9 cellular contexts compared by ENCODE assay signal in the genomic region with DNA sequence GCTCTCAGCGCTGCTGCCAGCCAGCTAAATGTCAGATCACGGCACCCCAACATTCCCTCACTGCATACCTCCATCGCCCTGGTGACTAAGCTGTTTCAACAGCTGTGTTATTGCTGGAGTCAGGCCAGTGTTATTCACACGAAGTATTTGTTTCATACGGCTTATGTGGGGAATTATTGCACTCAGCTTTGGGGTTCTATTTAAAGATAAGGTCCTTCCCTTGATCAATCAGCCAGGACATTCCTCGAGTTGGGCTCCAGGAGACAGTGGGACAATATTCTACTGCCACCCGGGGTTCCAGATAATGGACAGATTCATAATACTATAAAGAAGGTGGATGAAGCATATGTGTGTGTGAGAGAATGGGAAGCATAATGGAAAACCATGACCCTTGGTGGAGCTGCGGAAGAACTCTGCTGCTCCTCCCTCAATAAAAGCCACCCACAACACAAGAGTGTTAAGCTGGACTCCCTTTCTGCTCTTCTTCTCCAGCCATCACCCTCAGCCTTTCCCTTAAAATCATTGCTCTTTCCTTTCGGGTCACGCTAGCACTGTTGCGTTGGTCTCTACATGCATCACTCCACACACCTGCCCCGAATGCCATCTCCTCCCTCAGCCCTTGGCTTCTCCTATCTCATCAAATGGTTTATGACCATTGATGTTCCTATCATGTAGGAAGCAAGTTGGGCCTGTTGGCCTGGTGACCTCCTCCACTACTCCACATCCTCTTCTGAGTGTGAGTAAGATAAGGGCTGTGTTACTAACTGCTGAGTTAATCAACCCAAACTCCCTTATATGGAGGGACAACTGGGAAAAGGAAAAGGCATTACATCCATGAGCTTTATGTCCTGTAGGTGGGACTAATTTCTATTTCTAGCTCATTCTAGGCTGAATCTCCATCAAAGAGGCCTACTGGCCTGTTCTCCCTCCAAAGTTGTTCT. TPM values are rescaled to one million over a fixed set of nuclear protein-coding genes. Genes with fewer than 3 reads are reported as not detected.
DNase-seq lines count a peak whose midpoint lies in the region; ATAC-seq, FAIRE-seq and TF ChIP-seq lines count a peak whose summit lies in the region.
"Had no signal": no experiment of that assay in that cellular context is flagged by ENCODE, and none has a peak within 500 bp of the region (broad histone marks: within the 10 kb centered on the region; RNA-seq: fewer than 3 reads in every experiment).

No MANE protein-coding gene starts in this region.

- H3K9ac ChIP-seq in K562 (ENCODE audit: insufficient read depth in 1 of 2, low read depth in 2 of 2, low read length in 2 of 2) = no peak overlapping the region

- in situ Hi-C loops in K562 (cut with MboI) = no loop called here

- no TSS peak for BruUV-seq in K562 (replicated peaks; lab: Mats Ljungman, UMichigan)

- FAIRE-seq in K562 (lab: Jason Lieb, UNC) = no peak

- H3K9me1 ChIP-seq in K562 (ENCODE audit: control insufficient read depth, insufficient read depth, low read length) = no peaks in the 10 kb centered on the region

- H3K79me2 ChIP-seq in K562 (ENCODE audit: control insufficient read depth, insufficient read depth, low read length) = no peaks in the 10 kb centered on the region

- no peaks in the 10 kb centered on the region for H4K20me1 ChIP-seq in K562 (replicated peaks; ENCODE audit: control insufficient read depth, insufficient read depth, low read length)

- H3K36me3 ChIP-seq in K562 (ENCODE audit: control insufficient read depth, insufficient read depth, low read length) (no peaks in the 10 kb centered on the region), testis (ENCODE audit: low read depth, missing control alignments) (no peaks in the 10 kb centered on the region)
- H3K36me3 ChIP-seq: neutrophil had no signal

- H3K4me1 ChIP-seq in K562 (replicated peaks in 1 of 2; ENCODE audit: control insufficient read depth in 2 of 2, insufficient read depth in 2 of 2, low read length in 2 of 2) (no peaks in the 10 kb centered on the region), testis (peaks cover 26% of the 10 kb centered on the region)

- WGBS in K562 (ENCODE audit: insufficient coverage, low coverage, missing lambda C conversion rate) = under 1% methylated on average over 12 of the region's 12 CpGs
- WGBS in testis, 2 donors = 57 to 58% methylated on average over 12 of the region's 12 CpGs

- intact Hi-C loops in K562 (cut with micrococcal nuclease) (no loop called here), testis (cut with DNase I; ENCODE audit: low total_unique reads) (no loop called here)

- TF ChIP-seq RAD21 in K562 (CRISPR knock-in tag; conservative IDR thresholded peaks at IDR 0.05 in 1 of 2, IDR thresholded peaks at IDR 0.05 in 1 of 2) = no peak

- DNase-seq in M059J (ENCODE audit: low read depth) = peak; percentile 98
- DNase-seq in K562 (ENCODE audit: extremely low read depth in 1 of 4, low spot score in 3 of 4) = no peak
- peak; percentile 87 for DNase-seq in kidney glomerular epithelial cell (lab: John Stamatoyannopoulos, UW)
- DNase-seq in testis = peak; percentile 70
- no peak for DNase-seq in NCI-H2227 (lab: John Stamatoyannopoulos, UW; ENCODE audit: unreplicated experiment)
- no peak for DNase-seq in stimulated activated CD4-positive, alpha-beta T cell treated with anti-CD3 and anti-CD28 coated beads, Interleukin-4, amount 100 ng/mL, for 4 hours

- CTCF ChIA-PET in K562 (lab: Yijun Ruan, JAX; ENCODE audit: low intra/inter-chr PET ratio) = no interaction called here

- no peak overlapping the region for H2AFZ ChIP-seq in K562 (ENCODE audit: low read depth, low read length)

- no peak overlapping the region for H3K4me2 ChIP-seq in K562 (ENCODE audit: insufficient read depth, low read length)

- POLR2A ChIA-PET in K562 (lab: Yijun Ruan, JAX) = interaction anchor here (0.8 to 1.4 kb wide), 3 partner anchors 12 to 150 kb away, joined by 3 to 4 read pairs (median 4); no protein-coding TSS in a partner anchor

- H3K4me3 ChIP-seq in K562 (no peak overlapping the region), testis (no peak overlapping the region)

- no peak for ATAC-seq in K562
- no peak for ATAC-seq in HG02588 (IDR thresholded peaks at IDR 0.05; ENCODE audit: unreplicated experiment)
- no peak for ATAC-seq in GM21825 (IDR thresholded peaks at IDR 0.05; ENCODE audit: unreplicated experiment)

- TF ChIP-seq CTCF in K562 (IDR thresholded peaks at IDR 0.05 in 2 of 3, conservative IDR thresholded peaks at IDR 0.05 in 1 of 3; ENCODE audit: insufficient read depth in 2 of 3, low read depth in 1 of 3, low read length in 3 of 3) (no peak), testis (IDR thresholded peaks at IDR 0.05) (no peak)

- TF ChIP-seq POLR2A in K562 (conservative IDR thresholded peaks at IDR 0.05) (no peak), testis (IDR thresholded peaks at IDR 0.05) (no peak)

- H3K9me3 ChIP-seq in K562 (replicated peaks; ENCODE audit: control insufficient read depth, insufficient read depth, low read depth, low read length) (no peaks in the 10 kb centered on the region), testis (no peaks in the 10 kb centered on the region)
- H3K9me3 ChIP-seq: neutrophil had no signal

- H3K27ac ChIP-seq in K562 (ENCODE audit: extremely low read depth, low read depth, low read length) (no peak overlapping the region), testis (peak overlapping the region; percentile 55 to 67)
- H3K27ac ChIP-seq: neutrophil had no signal

- no peak for TF ChIP-seq EP300 in K562 (IDR thresholded peaks at IDR 0.05; ENCODE audit: low read length)

- H3K27me3 ChIP-seq in K562 (ENCODE audit: control insufficient read depth in 2 of 2, insufficient read depth in 2 of 2, low read length in 2 of 2) (no peaks in the 10 kb centered on the region), testis (no peaks in the 10 kb centered on the region)
- H3K27me3 ChIP-seq: neutrophil had no signal

TF ChIP-seq in K562, 482 proteins besides CTCF, POLR2A, EP300 and RAD21:
- TF ChIP-seq SMC3 (conservative IDR thresholded peaks at IDR 0.05; ENCODE audit: insufficient read depth, low read depth, low read length) (no peak), SRSF3 (IDR thresholded peaks at IDR 0.05; ENCODE audit: insufficient read depth, low read length) (no peak), ZNF354B (CRISPR knock-in tag; IDR thresholded peaks at IDR 0.05) (no peak)
- TF ChIP-seq, protein P1, sequence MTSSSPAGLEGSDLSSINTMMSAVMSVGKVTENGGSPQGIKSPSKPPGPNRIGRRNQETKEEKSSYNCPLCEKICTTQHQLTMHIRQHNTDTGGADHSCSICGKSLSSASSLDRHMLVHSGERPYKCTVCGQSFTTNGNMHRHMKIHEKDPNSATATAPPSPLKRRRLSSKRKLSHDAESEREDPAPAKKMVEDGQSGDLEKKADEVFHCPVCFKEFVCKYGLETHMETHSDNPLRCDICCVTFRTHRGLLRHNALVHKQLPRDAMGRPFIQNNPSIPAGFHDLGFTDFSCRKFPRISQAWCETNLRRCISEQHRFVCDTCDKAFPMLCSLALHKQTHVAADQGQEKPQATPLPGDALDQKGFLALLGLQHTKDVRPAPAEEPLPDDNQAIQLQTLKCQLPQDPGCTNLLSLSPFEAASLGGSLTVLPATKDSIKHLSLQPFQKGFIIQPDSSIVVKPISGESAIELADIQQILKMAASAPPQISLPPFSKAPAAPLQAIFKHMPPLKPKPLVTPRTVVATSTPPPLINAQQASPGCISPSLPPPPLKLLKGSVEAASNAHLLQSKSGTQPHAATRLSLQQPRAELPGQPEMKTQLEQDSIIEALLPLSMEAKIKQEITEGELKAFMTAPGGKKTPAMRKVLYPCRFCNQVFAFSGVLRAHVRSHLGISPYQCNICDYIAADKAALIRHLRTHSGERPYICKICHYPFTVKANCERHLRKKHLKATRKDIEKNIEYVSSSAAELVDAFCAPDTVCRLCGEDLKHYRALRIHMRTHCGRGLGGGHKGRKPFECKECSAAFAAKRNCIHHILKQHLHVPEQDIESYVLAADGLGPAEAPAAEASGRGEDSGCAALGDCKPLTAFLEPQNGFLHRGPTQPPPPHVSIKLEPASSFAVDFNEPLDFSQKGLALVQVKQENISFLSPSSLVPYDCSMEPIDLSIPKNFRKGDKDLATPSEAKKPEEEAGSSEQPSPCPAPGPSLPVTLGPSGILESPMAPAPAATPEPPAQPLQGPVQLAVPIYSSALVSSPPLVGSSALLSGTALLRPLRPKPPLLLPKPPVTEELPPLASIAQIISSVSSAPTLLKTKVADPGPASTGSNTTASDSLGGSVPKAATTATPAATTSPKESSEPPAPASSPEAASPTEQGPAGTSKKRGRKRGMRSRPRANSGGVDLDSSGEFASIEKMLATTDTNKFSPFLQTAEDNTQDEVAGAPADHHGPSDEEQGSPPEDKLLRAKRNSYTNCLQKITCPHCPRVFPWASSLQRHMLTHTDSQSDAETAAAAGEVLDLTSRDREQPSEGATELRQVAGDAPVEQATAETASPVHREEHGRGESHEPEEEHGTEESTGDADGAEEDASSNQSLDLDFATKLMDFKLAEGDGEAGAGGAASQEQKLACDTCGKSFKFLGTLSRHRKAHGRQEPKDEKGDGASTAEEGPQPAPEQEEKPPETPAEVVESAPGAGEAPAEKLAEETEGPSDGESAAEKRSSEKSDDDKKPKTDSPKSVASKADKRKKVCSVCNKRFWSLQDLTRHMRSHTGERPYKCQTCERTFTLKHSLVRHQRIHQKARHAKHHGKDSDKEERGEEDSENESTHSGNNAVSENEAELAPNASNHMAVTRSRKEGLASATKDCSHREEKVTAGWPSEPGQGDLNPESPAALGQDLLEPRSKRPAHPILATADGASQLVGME (CRISPR knock-in tag; IDR thresholded peaks at IDR 0.05) = peak; percentile 79; the same call in 1 of the 2 replicates
TF ChIP-seq in K562: peak in this region for 1.

RNA-seq across cellular contexts. Expression of gene WLS, which starts 57.9 kb away (rescaled TPM):
- 43.9 and 47.3 TPM in 2 replicates for total RNA-seq in M059J (2014; rRNA removed; shearing (Covaris generic))
- not detected in 2 replicates for total RNA-seq in K562 (2011; cell fraction: chromatin; rRNA removed; ENCODE audit: low replicate concordance)
- total RNA-seq in K562 (2011; cell fraction: nucleolus; rRNA removed) = not detected in 2 replicates
- not detected in 2 replicates for total RNA-seq in K562 (2011; cell fraction: nucleoplasm; rRNA removed)
- total RNA-seq in K562 (2014; rRNA removed) (not detected in 2 replicates), K562 (2014; rRNA removed; fragmentation: Illumina TruSeq; extraction: Trizol) (not detected in 2 replicates), K562 (2015; rRNA removed; fragmentation: Illumina TruSeq; extraction: Trizol) (not detected in 2 replicates), K562 (2021) (0.47 and 0.56 TPM in 2 replicates), testis (10 to 100 TPM; 32.6 to 93.7 TPM)
- polyA plus RNA-seq in K562 (2011; rRNA removed) (not detected in 2 replicates), K562 (2014; fragmentation: Illumina TruSeq; extraction: Trizol) (not detected in 2 replicates), K562 (2014; fragmentation: Nextera tagmentation; extraction: Ambion mirVana) (not detected), K562 (2014; rRNA removed) (not detected in 2 replicates), testis (ENCODE audit: insufficient read depth, low read depth, low replicate concordance) (75.5 TPM)
- not detected in 2 replicates for polyA plus RNA-seq in K562 (2011; cell fraction: cytosol; rRNA removed)
- polyA plus RNA-seq in K562 (2011; cell fraction: nucleus; rRNA removed) = not detected in 2 replicates
- not detected in 2 replicates for polyA plus RNA-seq in K562 (2012)
- polyA minus RNA-seq in K562 (2011; rRNA and poly(A)+ RNA removed) = not detected in 2 replicates
- 2.0 TPM in 1 of 2 replicates, not detected in the other for polyA minus RNA-seq in K562 (2011; cell fraction: cytosol; rRNA and poly(A)+ RNA removed)
- polyA minus RNA-seq in K562 (2011; cell fraction: nucleus; rRNA and poly(A)+ RNA removed) = not detected in 2 replicates

Comparison
In these comparisons a context has a peak if more than half of its experiments do, and no peak if none do; other contexts are left out.
1. DNase-seq: peak in M059J (single experiment), kidney glomerular epithelial cell (single experiment) and testis (single experiment); none in K562 (0 of 4), NCI-H2227 (single experiment) and stimulated activated CD4-positive, alpha-beta T cell treated with anti-CD3 and anti-CD28 coated beads, Interleukin-4, amount 100 ng/mL, for 4 hours (0 of 2).
2. RNA of gene WLS, which starts 57.9 kb away (total RNA-seq): 32.6 to 93.7 TPM in testis and 43.9 to 47.3 TPM in M059J; 0.47 to 0.56 TPM in K562; every median in the first group is over 10 times any median in the second.